Comparison of ENCODE assay signal across 1 cellular context in genomic region chr16:54286067-54286329, GRCh38.
TF ChIP-seq lines count a peak whose summit lies in the region.

No MANE protein-coding gene starts in this region.

TF ChIP-seq in HepG2, 621 proteins besides CTCF, POLR2A, EP300 and RAD21 (continued from another document and continues in another):
- TF ChIP-seq TBL1XR1 (IDR thresholded peaks at IDR 0.05; ENCODE audit: borderline replicate concordance, low read length, partially characterized antibody) (no peak), CBX1 (IDR thresholded peaks at IDR 0.05; ENCODE audit: low read depth) (peak; percentile 25), JUNB (CRISPR knock-in tag; IDR thresholded peaks at IDR 0.05; ENCODE audit: borderline replicate concordance) (no peak), ELF3 (CRISPR knock-in tag; IDR thresholded peaks at IDR 0.05) (no peak), ZNF256 (CRISPR knock-in tag; conservative IDR thresholded peaks at IDR 0.05) (no peak), STAT5B (CRISPR knock-in tag; IDR thresholded peaks at IDR 0.05) (no peak), WIZ (CRISPR knock-in tag; IDR thresholded peaks at IDR 0.05) (no peak), ZNF354B (CRISPR knock-in tag; IDR thresholded peaks at IDR 0.05) (no peak), HDAC1 (CRISPR knock-in tag; IDR thresholded peaks at IDR 0.05) (0 out of 2 replicates have a peak, but pooled peaks have one; percentile 2), ZNF263 (CRISPR knock-in tag; IDR thresholded peaks at IDR 0.05) (no peak), MEIS2 (CRISPR knock-in tag; IDR thresholded peaks at IDR 0.05) (no peak), PRDM15 (CRISPR knock-in tag; IDR thresholded peaks at IDR 0.05) (no peak), NFE2L2 (IDR thresholded peaks at IDR 0.05; ENCODE audit: low read length) (no peak), TOPORS (CRISPR knock-in tag; IDR thresholded peaks at IDR 0.05) (no peak), ZNF605 (CRISPR knock-in tag; IDR thresholded peaks at IDR 0.05) (0 out of 2 replicates have a peak, but pooled peaks have one; percentile 36), ZNF773 (CRISPR knock-in tag; IDR thresholded peaks at IDR 0.05; ENCODE audit: borderline replicate concordance) (no peak), ZNF17 (CRISPR knock-in tag; IDR thresholded peaks at IDR 0.05) (no peak), MIER3 (CRISPR knock-in tag; IDR thresholded peaks at IDR 0.05; ENCODE audit: borderline replicate concordance) (no peak), ZNF20 (CRISPR knock-in tag; IDR thresholded peaks at IDR 0.05) (peak; percentile 19; the same call in 1 of the 2 replicates), ZNF724P (CRISPR knock-in tag; IDR thresholded peaks at IDR 0.05; ENCODE audit: borderline replicate concordance) (no peak), YEATS4 (CRISPR knock-in tag; IDR thresholded peaks at IDR 0.05; ENCODE audit: borderline replicate concordance) (peak; percentile 12; the same call in 1 of the 2 replicates), FOXA3 (CRISPR knock-in tag; IDR thresholded peaks at IDR 0.05) (no peak), GZF1 (CRISPR knock-in tag; IDR thresholded peaks at IDR 0.05) (no peak), TMF1 (CRISPR knock-in tag; IDR thresholded peaks at IDR 0.05; ENCODE audit: low read depth) (no peak), ZNF543 (CRISPR knock-in tag; IDR thresholded peaks at IDR 0.05) (no peak), ZNF142 (CRISPR knock-in tag; IDR thresholded peaks at IDR 0.05) (peak; percentile 1; the same call in 1 of the 2 replicates), ZBTB49 (CRISPR knock-in tag; IDR thresholded peaks at IDR 0.05; ENCODE audit: borderline replicate concordance) (no peak), U2AF2 (IDR thresholded peaks at IDR 0.05; ENCODE audit: low read depth, low read length) (no peak), SNAPC2 (CRISPR knock-in tag; IDR thresholded peaks at IDR 0.05) (no peak), MED8 (CRISPR knock-in tag; IDR thresholded peaks at IDR 0.05; ENCODE audit: insufficient replicate concordance) (no peak), ZNF138 (CRISPR knock-in tag; IDR thresholded peaks at IDR 0.05; ENCODE audit: low read depth) (no peak), SIN3A (IDR thresholded peaks at IDR 0.05; ENCODE audit: borderline replicate concordance, low read depth, low read length) (no peak), ZNF781 (CRISPR knock-in tag; IDR thresholded peaks at IDR 0.05; ENCODE audit: borderline replicate concordance, not compliant biosample characterization) (no peak)
- TF ChIP-seq, protein P1, sequence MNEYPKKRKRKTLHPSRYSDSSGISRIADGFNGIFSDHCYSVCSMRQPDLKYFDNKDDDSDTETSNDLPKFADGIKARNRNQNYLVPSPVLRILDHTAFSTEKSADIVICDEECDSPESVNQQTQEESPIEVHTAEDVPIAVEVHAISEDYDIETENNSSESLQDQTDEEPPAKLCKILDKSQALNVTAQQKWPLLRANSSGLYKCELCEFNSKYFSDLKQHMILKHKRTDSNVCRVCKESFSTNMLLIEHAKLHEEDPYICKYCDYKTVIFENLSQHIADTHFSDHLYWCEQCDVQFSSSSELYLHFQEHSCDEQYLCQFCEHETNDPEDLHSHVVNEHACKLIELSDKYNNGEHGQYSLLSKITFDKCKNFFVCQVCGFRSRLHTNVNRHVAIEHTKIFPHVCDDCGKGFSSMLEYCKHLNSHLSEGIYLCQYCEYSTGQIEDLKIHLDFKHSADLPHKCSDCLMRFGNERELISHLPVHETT (CRISPR knock-in tag; conservative IDR thresholded peaks at IDR 0.05) = no peak
- TF ChIP-seq, protein P2, sequence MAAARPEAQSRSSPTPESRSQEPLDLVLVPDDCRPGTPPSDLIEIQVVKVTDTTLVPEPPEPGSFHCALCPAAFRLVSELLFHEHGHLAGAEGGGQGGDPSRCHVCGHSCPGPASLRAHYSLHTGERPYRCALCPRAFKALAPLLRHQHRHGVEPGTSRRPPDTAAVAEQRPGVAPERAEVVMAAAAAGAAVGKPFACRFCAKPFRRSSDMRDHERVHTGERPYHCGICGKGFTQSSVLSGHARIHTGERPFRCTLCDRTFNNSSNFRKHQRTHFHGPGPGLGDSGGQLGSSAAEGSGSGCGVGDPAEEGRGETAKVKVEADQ (CRISPR knock-in tag; IDR thresholded peaks at IDR 0.05; ENCODE audit: borderline replicate concordance) = 0 out of 2 replicates have a peak, but pooled peaks have one; percentile 33
- TF ChIP-seq, protein P3, sequence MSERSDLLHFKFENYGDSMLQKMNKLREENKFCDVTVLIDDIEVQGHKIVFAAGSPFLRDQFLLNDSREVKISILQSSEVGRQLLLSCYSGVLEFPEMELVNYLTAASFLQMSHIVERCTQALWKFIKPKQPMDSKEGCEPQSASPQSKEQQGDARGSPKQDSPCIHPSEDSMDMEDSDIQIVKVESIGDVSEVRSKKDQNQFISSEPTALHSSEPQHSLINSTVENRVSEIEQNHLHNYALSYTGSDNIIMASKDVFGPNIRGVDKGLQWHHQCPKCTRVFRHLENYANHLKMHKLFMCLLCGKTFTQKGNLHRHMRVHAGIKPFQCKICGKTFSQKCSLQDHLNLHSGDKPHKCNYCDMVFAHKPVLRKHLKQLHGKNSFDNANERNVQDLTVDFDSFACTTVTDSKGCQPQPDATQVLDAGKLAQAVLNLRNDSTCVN (CRISPR knock-in tag; IDR thresholded peaks at IDR 0.05; ENCODE audit: borderline replicate concordance) = no peak
- TF ChIP-seq, protein P4, sequence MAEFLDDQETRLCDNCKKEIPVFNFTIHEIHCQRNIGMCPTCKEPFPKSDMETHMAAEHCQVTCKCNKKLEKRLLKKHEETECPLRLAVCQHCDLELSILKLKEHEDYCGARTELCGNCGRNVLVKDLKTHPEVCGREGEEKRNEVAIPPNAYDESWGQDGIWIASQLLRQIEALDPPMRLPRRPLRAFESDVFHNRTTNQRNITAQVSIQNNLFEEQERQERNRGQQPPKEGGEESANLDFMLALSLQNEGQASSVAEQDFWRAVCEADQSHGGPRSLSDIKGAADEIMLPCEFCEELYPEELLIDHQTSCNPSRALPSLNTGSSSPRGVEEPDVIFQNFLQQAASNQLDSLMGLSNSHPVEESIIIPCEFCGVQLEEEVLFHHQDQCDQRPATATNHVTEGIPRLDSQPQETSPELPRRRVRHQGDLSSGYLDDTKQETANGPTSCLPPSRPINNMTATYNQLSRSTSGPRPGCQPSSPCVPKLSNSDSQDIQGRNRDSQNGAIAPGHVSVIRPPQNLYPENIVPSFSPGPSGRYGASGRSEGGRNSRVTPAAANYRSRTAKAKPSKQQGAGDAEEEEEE (CRISPR knock-in tag; IDR thresholded peaks at IDR 0.05; ENCODE audit: borderline replicate concordance) = no peak
- TF ChIP-seq, protein P5, sequence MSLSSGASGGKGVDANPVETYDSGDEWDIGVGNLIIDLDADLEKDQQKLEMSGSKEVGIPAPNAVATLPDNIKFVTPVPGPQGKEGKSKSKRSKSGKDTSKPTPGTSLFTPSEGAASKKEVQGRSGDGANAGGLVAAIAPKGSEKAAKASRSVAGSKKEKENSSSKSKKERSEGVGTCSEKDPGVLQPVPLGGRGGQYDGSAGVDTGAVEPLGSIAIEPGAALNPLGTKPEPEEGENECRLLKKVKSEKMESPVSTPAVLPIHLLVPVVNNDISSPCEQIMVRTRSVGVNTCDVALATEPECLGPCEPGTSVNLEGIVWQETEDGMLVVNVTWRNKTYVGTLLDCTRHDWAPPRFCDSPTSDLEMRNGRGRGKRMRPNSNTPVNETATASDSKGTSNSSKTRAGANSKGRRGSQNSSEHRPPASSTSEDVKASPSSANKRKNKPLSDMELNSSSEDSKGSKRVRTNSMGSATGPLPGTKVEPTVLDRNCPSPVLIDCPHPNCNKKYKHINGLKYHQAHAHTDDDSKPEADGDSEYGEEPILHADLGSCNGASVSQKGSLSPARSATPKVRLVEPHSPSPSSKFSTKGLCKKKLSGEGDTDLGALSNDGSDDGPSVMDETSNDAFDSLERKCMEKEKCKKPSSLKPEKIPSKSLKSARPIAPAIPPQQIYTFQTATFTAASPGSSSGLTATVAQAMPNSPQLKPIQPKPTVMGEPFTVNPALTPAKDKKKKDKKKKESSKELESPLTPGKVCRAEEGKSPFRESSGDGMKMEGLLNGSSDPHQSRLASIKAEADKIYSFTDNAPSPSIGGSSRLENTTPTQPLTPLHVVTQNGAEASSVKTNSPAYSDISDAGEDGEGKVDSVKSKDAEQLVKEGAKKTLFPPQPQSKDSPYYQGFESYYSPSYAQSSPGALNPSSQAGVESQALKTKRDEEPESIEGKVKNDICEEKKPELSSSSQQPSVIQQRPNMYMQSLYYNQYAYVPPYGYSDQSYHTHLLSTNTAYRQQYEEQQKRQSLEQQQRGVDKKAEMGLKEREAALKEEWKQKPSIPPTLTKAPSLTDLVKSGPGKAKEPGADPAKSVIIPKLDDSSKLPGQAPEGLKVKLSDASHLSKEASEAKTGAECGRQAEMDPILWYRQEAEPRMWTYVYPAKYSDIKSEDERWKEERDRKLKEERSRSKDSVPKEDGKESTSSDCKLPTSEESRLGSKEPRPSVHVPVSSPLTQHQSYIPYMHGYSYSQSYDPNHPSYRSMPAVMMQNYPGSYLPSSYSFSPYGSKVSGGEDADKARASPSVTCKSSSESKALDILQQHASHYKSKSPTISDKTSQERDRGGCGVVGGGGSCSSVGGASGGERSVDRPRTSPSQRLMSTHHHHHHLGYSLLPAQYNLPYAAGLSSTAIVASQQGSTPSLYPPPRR (CRISPR knock-in tag; IDR thresholded peaks at IDR 0.05; ENCODE audit: borderline replicate concordance) = no peak
